In genomic region chr15:62821384-62822131, GRCh38 we compare ENCODE assay signal across 1 cellular context.
A peak's percentile ranks its signal among the peaks of the same experiment; 100 is the strongest.
TF ChIP-seq lines count a peak whose summit lies in the region.

No MANE protein-coding gene starts in this region.

TF ChIP-seq in HepG2, 621 proteins besides CTCF, POLR2A, EP300 and RAD21 (continued from another document and continues in another):
- no peak for TF ChIP-seq SPEN (CRISPR knock-in tag; IDR thresholded peaks at IDR 0.05; ENCODE audit: low read depth)
- TF ChIP-seq ZBTB39 (CRISPR knock-in tag; IDR thresholded peaks at IDR 0.05) = no peak
- no peak for TF ChIP-seq NFRKB (IDR thresholded peaks at IDR 0.05)
- peak; percentile 73; the same call in 1 of the 2 replicates for TF ChIP-seq HOMEZ (CRISPR knock-in tag; IDR thresholded peaks at IDR 0.05; ENCODE audit: low read depth)
- peak; percentile 6; the same call in 1 of the 2 replicates for TF ChIP-seq CEBPG (CRISPR knock-in tag; IDR thresholded peaks at IDR 0.05)
- no peak for TF ChIP-seq ISX (CRISPR knock-in tag; conservative IDR thresholded peaks at IDR 0.05)
- TF ChIP-seq EZH2 (conservative IDR thresholded peaks at IDR 0.05; ENCODE audit: low read depth, low read length) = no peak
- peak; percentile 38; the same call in 1 of the 2 replicates for TF ChIP-seq CREM (IDR thresholded peaks at IDR 0.05)
- TF ChIP-seq CREM (CRISPR knock-in tag; IDR thresholded peaks at IDR 0.05) = no peak
- TF ChIP-seq HOXA3 (CRISPR knock-in tag; IDR thresholded peaks at IDR 0.05) = peak; percentile 55; the same call in 1 of the 2 replicates
- TF ChIP-seq ZNF30 (CRISPR knock-in tag; IDR thresholded peaks at IDR 0.05) = no peak
- TF ChIP-seq SRSF1 (optimal IDR thresholded peaks at IDR 0.05; ENCODE audit: low read depth, low read length) = no peak
- TF ChIP-seq ZNF704 (CRISPR knock-in tag; IDR thresholded peaks at IDR 0.05; ENCODE audit: borderline replicate concordance) = no peak
- TF ChIP-seq ZNF331 (CRISPR knock-in tag; IDR thresholded peaks at IDR 0.05) = peak; percentile 47; the same call in 1 of the 2 replicates
- 0 out of 2 replicates have a peak, but pooled peaks have one; percentile 44 for TF ChIP-seq ZNF317 (CRISPR knock-in tag; IDR thresholded peaks at IDR 0.05)
- no peak for TF ChIP-seq PAX8 (CRISPR knock-in tag; IDR thresholded peaks at IDR 0.05; ENCODE audit: borderline replicate concordance)
- TF ChIP-seq IKZF4 (CRISPR knock-in tag; IDR thresholded peaks at IDR 0.05; ENCODE audit: borderline replicate concordance, low read depth, not compliant biosample characterization) = no peak
- TF ChIP-seq ZBED4 (CRISPR knock-in tag; IDR thresholded peaks at IDR 0.05; ENCODE audit: borderline replicate concordance) = no peak
- no peak for TF ChIP-seq AKNA (CRISPR knock-in tag; IDR thresholded peaks at IDR 0.05; ENCODE audit: borderline replicate concordance)
- TF ChIP-seq REL (CRISPR knock-in tag; conservative IDR thresholded peaks at IDR 0.05) = no peak
- TF ChIP-seq ZNF12 (CRISPR knock-in tag; IDR thresholded peaks at IDR 0.05) = no peak
- TF ChIP-seq ZNF20 (CRISPR knock-in tag; IDR thresholded peaks at IDR 0.05) = no peak
- no peak for TF ChIP-seq CHCHD3 (CRISPR knock-in tag; IDR thresholded peaks at IDR 0.05)
- no peak for TF ChIP-seq JUNB (CRISPR knock-in tag; IDR thresholded peaks at IDR 0.05; ENCODE audit: borderline replicate concordance)
- TF ChIP-seq PATZ1 (CRISPR knock-in tag; IDR thresholded peaks at IDR 0.05) = peak; percentile 62; the same call in 1 of the 2 replicates
- no peak for TF ChIP-seq SOX6 (IDR thresholded peaks at IDR 0.05)
- peak; percentile 63 for TF ChIP-seq SOX6 (CRISPR knock-in tag; IDR thresholded peaks at IDR 0.05)
- TF ChIP-seq THAP11 (CRISPR knock-in tag; IDR thresholded peaks at IDR 0.05) = peak; percentile 31; the same call in 1 of the 2 replicates
- TF ChIP-seq HNRNPUL1 (IDR thresholded peaks at IDR 0.05; ENCODE audit: low read depth, low read length) = peak; percentile 71; the same call in 1 of the 2 replicates
- no peak for TF ChIP-seq ATF7-NPFF (CRISPR knock-in tag; IDR thresholded peaks at IDR 0.05; ENCODE audit: low read depth)
- no peak for TF ChIP-seq TCF7L2 (IDR thresholded peaks at IDR 0.05; ENCODE audit: low read depth, low read length)
- no peak for TF ChIP-seq ZNF335 (CRISPR knock-in tag; IDR thresholded peaks at IDR 0.05)
- no peak for TF ChIP-seq ATF5 (CRISPR knock-in tag; IDR thresholded peaks at IDR 0.05; ENCODE audit: low read depth)
- peak; percentile 59 for TF ChIP-seq MAX (IDR thresholded peaks at IDR 0.05)
- TF ChIP-seq CENPT (CRISPR knock-in tag; IDR thresholded peaks at IDR 0.05; ENCODE audit: low read depth) = no peak
- TF ChIP-seq POLR2AphosphoS5 (IDR thresholded peaks at IDR 0.05; ENCODE audit: low read depth, low read length) = peak; percentile 37; the same call in 1 of the 2 replicates
- no peak for TF ChIP-seq NR2F1 (CRISPR knock-in tag; IDR thresholded peaks at IDR 0.05)
- TF ChIP-seq ZNF614 (CRISPR knock-in tag; IDR thresholded peaks at IDR 0.05; ENCODE audit: borderline replicate concordance) = 0 out of 2 replicates have a peak, but pooled peaks have one; percentile 46
- TF ChIP-seq HNF1A (IDR thresholded peaks at IDR 0.05; ENCODE audit: low read depth) = peak; percentile 81
- peak; percentile 91; the same call in 1 of the 2 replicates for TF ChIP-seq HNF1A (CRISPR knock-in tag; IDR thresholded peaks at IDR 0.05; ENCODE audit: borderline replicate concordance)
- no peak for TF ChIP-seq ZFP62 (CRISPR knock-in tag; IDR thresholded peaks at IDR 0.05)
- no peak for TF ChIP-seq DMAP1 (CRISPR knock-in tag; IDR thresholded peaks at IDR 0.05)
- TF ChIP-seq GATAD2A (CRISPR knock-in tag; IDR thresholded peaks at IDR 0.05) = peak; percentile 44; the same call in 1 of the 2 replicates
